25 cellular contexts compared by ENCODE assay signal in genomic region chrX:140360284-140360683, GRCh38.
A peak's percentile ranks its signal among the peaks of the same experiment; 100 is the strongest.
DNase-seq lines count a peak whose midpoint lies in the region; TF ChIP-seq lines count a peak whose summit lies in the region.
"Had no signal": no experiment of that assay in that cellular context is flagged by ENCODE, and none has a peak within 500 bp of the region (broad histone marks: within the 10 kb centered on the region; RNA-seq: fewer than 3 reads in every experiment).

No MANE protein-coding gene starts in this region.

- CTCF ChIA-PET in HEK293 (lab: Yijun Ruan, JAX), result no interaction called here

- in situ Hi-C loops in GM23248 (cut with MboI), result no loop called here

- WGBS in GM23248 (ENCODE audit: low coverage in 1 of 2, low lambda C conversion rate in 2 of 2, missing lambda C conversion rate in 2 of 2), 2 experiments, result 56 to 59% methylated on average over 5 of the region's 5 CpGs

- H3K4me1 ChIP-seq in HEK293 (ENCODE audit: control insufficient read depth, insufficient read depth, low read length) (peaks cover 4% of the 10 kb centered on the region), GM23248 (ENCODE audit: insufficient read depth) (no peaks in the 10 kb centered on the region)
- H3K4me1 ChIP-seq: left lung had no signal

- H3K4me3 ChIP-seq in HEK293 (ENCODE audit: low read depth, low read length) (no peak overlapping the region), GM23248 (no peak overlapping the region)
- H3K4me3 ChIP-seq: left lung had no signal

- TF ChIP-seq CTCF in HEK293 (tag by site-specific recombination; IDR thresholded peaks at IDR 0.05), result no peak

- no peak overlapping the region for H2AFZ ChIP-seq in GM23248

- H3K79me2 ChIP-seq in GM23248 (ENCODE audit: insufficient read depth), result no peaks in the 10 kb centered on the region

- H3K27me3 ChIP-seq in GM23248 (replicated peaks; ENCODE audit: insufficient read depth), result no peaks in the 10 kb centered on the region
- H3K27me3 ChIP-seq: neutrophil had no signal

- H3K9ac ChIP-seq in GM23248, result no peak overlapping the region

- H3K36me3 ChIP-seq in HEK293 (ENCODE audit: control insufficient read depth in 2 of 2, insufficient read depth in 1 of 2, low read length in 2 of 2), result no peaks in the 10 kb centered on the region
- H3K36me3 ChIP-seq in GM23248 (ENCODE audit: low read depth), result no peaks in the 10 kb centered on the region
- H3K36me3 ChIP-seq: left lung, neutrophil, WERI-Rb-1 had no signal

- no peaks in the 10 kb centered on the region for H3K9me2 ChIP-seq in GM23248 (ENCODE audit: insufficient read depth)

- no peaks in the 10 kb centered on the region for H3F3A ChIP-seq in GM23248 (ENCODE audit: insufficient read depth)

- H4K20me1 ChIP-seq in GM23248 (ENCODE audit: insufficient read depth), result no peaks in the 10 kb centered on the region

- POLR2A ChIA-PET in HEK293 (lab: Yijun Ruan, JAX), result no interaction called here

- H3K4me2 ChIP-seq in GM23248 (ENCODE audit: unreplicated experiment), result no peak overlapping the region

- H3K27ac ChIP-seq in HEK293 (ENCODE audit: extremely low read depth, low read depth, low read length), result no peak overlapping the region
- no peak overlapping the region for H3K27ac ChIP-seq in GM23248
- H3K27ac ChIP-seq: left lung, neutrophil, WERI-Rb-1 had no signal

- DNase-seq in NCI-H1417 (lab: John Stamatoyannopoulos, UW) (peak in 2 of 3 experiments; percentile 17 to 59), NCI-H1417 treated with DMSO at 0.1 percent for 48 hours (lab: John Stamatoyannopoulos, UW) (no peak), RPMI8226 (peak; percentile 47), myocyte (ENCODE audit: low read depth) (peak; percentile 0), NCI-H526 (lab: John Stamatoyannopoulos, UW) (no peak), pons (ENCODE audit: low spot score) (no peak), GM23248 (no peak)
- DNase-seq: activated CD4-positive, alpha-beta T cell treated with anti-CD3 and anti-CD28 coated beads, Interleukin-2, amount 10 ng/mL, durations not matched to agents 24 days and 14 days; activated gamma-delta T cell; activated naive CD8-positive, alpha-beta T cell treated with anti-CD3 and anti-CD28 coated beads, Interleukin-2, amount 10 ng/mL, durations not matched to agents 7 days and 5 days; activated T-cell treated with anti-CD3 and anti-CD28 coated beads, Interleukin-2, amount 50 U/mL, for 24 hours; KG1; left lung; mesenchymal stem cell; MM.1S; NCI-H1694; NCI-H2227 treated with DMSO at 0.1 percent for 48 hours; NK-92 treated with Interleukin-12 subunit alpha and Interleukin-12 subunit beta, amount 100 ng/mL, for 24 hours; PC-3; stimulated activated naive CD4-positive, alpha-beta T cell treated with Interleukin-2 at 50 U/mL for 16 hours; SW 1271; T-helper 9 cell; WERI-Rb-1 had no signal

- H3K9me3 ChIP-seq in HEK293 (ENCODE audit: control insufficient read depth, insufficient read depth, low read depth, low read length) (no peaks in the 10 kb centered on the region), GM23248 (ENCODE audit: low read depth) (no peaks in the 10 kb centered on the region)
- H3K9me3 ChIP-seq: left lung, neutrophil had no signal

TF ChIP-seq in HEK293, 187 proteins besides CTCF, POLR2A, EP300 and RAD21:
- TF ChIP-seq KLF10 (tag by site-specific recombination; IDR thresholded peaks at IDR 0.05) (peak; percentile 59), ZNF184 (tag by site-specific recombination; IDR thresholded peaks at IDR 0.05) (peak; percentile 80; the same call in 1 of the 2 replicates), ZNF561 (tag by site-specific recombination; IDR thresholded peaks at IDR 0.05; ENCODE audit: borderline replicate concordance) (0 out of 2 replicates have a peak, but pooled peaks have one; percentile 49), ZNF600 (tag by site-specific recombination; IDR thresholded peaks at IDR 0.05) (no peak), ZNF350 (tag by site-specific recombination; IDR thresholded peaks at IDR 0.05) (peak; percentile 45; the same call in 1 of the 2 replicates), ZNF580 (tag by site-specific recombination; IDR thresholded peaks at IDR 0.05) (no peak), IKZF3 (tag by site-specific recombination; IDR thresholded peaks at IDR 0.05) (0 out of 2 replicates have a peak, but pooled peaks have one; percentile 18), ZNF37A (tag by site-specific recombination; IDR thresholded peaks at IDR 0.05) (peak; percentile 69; the same call in 1 of the 2 replicates)

Comparison
In these comparisons a context has a peak if more than half of its experiments do, and no peak if none do; other contexts are left out.
1. DNase-seq: peak in NCI-H1417 (2 of 3), RPMI8226 (single experiment) and myocyte (single experiment); none in NCI-H1417 treated with DMSO at 0.1 percent for 48 hours (single experiment), NCI-H526 (0 of 2), pons (single experiment) and GM23248 (single experiment).